Comparison of ENCODE assay signal across 1 cellular context in genomic region chr10:79081353-79082034, GRCh38.
TF ChIP-seq lines count a peak whose summit lies in the region.

No MANE protein-coding gene starts in this region.

TF ChIP-seq in HepG2, 621 proteins besides CTCF, POLR2A, EP300 and RAD21 (continued from another document):
- TF ChIP-seq BCLAF1 (IDR thresholded peaks at IDR 0.05): no peak
- no peak for TF ChIP-seq ZNF766 (CRISPR knock-in tag; IDR thresholded peaks at IDR 0.05; ENCODE audit: borderline replicate concordance)
- no peak for TF ChIP-seq MIER2 (CRISPR knock-in tag; IDR thresholded peaks at IDR 0.05)
- no peak for TF ChIP-seq MTA3 (CRISPR knock-in tag; IDR thresholded peaks at IDR 0.05)
- TF ChIP-seq FLYWCH1 (CRISPR knock-in tag; IDR thresholded peaks at IDR 0.05): no peak
- TF ChIP-seq POLR2AphosphoS2 (IDR thresholded peaks at IDR 0.05; ENCODE audit: low read depth, low read length): no peak
